Comparison of ENCODE assay signal across 1 cellular context in genomic region chr19:3775831-3776230, GRCh38.
A peak's percentile ranks its signal among the peaks of the same experiment; 100 is the strongest.
TF ChIP-seq lines count a peak whose summit lies in the region.

No MANE protein-coding gene starts in this region.

TF ChIP-seq in K562, 482 proteins besides CTCF, POLR2A, EP300 and RAD21:
- TF ChIP-seq ZNF280A (IDR thresholded peaks at IDR 0.05; ENCODE audit: low read depth, partially characterized antibody) (no peak), HMGN3 (IDR thresholded peaks at IDR 0.05; ENCODE audit: borderline replicate concordance, extremely low read depth, insufficient read length, low read depth, low read length) (no peak), ZNF695 (CRISPR knock-in tag; IDR thresholded peaks at IDR 0.05) (no peak), MTF1 (CRISPR knock-in tag; IDR thresholded peaks at IDR 0.05; ENCODE audit: borderline replicate concordance) (no peak), POLR2G (IDR thresholded peaks at IDR 0.05; ENCODE audit: low read depth, low read length) (0 out of 2 replicates have a peak, but pooled peaks have one; percentile 19)
